18 cellular contexts compared by ENCODE assay signal in genomic region chr7:102859799-102860125, GRCh38. TPM values are rescaled to one million over a fixed set of nuclear protein-coding genes. Genes with fewer than 3 reads are reported as not detected.
DNase-seq lines count a peak whose midpoint lies in the region; ATAC-seq and TF ChIP-seq lines count a peak whose summit lies in the region.
"Had no signal": no experiment of that assay in that cellular context is flagged by ENCODE, and none has a peak within 500 bp of the region (broad histone marks: within the 10 kb centered on the region; RNA-seq: fewer than 3 reads in every experiment).

No MANE protein-coding gene starts in this region.

- no peaks in the 10 kb centered on the region for H3K9me3 Mint-ChIP-seq in activated T-cell treated with anti-CD3 and anti-CD28 coated beads, Interleukin-2, amount 50 U/mL, for 24 hours

- TF ChIP-seq CTCF in C4-2B (conservative IDR thresholded peaks at IDR 0.05) = no peak
- no peak for TF ChIP-seq CTCF in fibroblast of lung (conservative IDR thresholded peaks at IDR 0.05 in 1 of 2, IDR thresholded peaks at IDR 0.05 in 1 of 2; ENCODE audit: low read depth in 1 of 2, low read length in 2 of 2)
- TF ChIP-seq CTCF in mucosa of descending colon (IDR thresholded peaks at IDR 0.05) = no peak

- H3K27me3 ChIP-seq in fibroblast of lung (ENCODE audit: control insufficient read depth, insufficient read depth, low read length) = no peaks in the 10 kb centered on the region
- H3K27me3 ChIP-seq in stomach smooth muscle (ENCODE audit: control insufficient read depth in 1 of 2, insufficient read depth in 2 of 2, low read length in 2 of 2) = no peaks in the 10 kb centered on the region
- H3K27me3 ChIP-seq: BLaER1 treated with 17β-estradiol and CSF1 and Interleukin-3, amounts not matched to agents 10 nM and 100 nM had no signal

- intact Hi-C loops in mucosa of descending colon (cut with DNase I, micrococcal nuclease) = no loop called here

- H3K79me2 ChIP-seq in fibroblast of lung (ENCODE audit: control insufficient read depth, insufficient read depth, low read length) = no peaks in the 10 kb centered on the region

- H3K27ac Mint-ChIP-seq in activated T-cell treated with anti-CD3 and anti-CD28 coated beads, Interleukin-2, amount 50 U/mL, for 24 hours = no peak overlapping the region

- H3K9me3 ChIP-seq in fibroblast of lung (ENCODE audit: control insufficient read depth, insufficient read depth, low read depth, low read length) (no peaks in the 10 kb centered on the region), stomach smooth muscle (ENCODE audit: control insufficient read depth in 2 of 2, low read length in 2 of 2) (no peaks in the 10 kb centered on the region), mucosa of descending colon (no peaks in the 10 kb centered on the region)

- no peaks in the 10 kb centered on the region for H3K36me3 ChIP-seq in fibroblast of lung (ENCODE audit: control insufficient read depth, insufficient read depth, low read length)
- H3K36me3 ChIP-seq in stomach smooth muscle (ENCODE audit: control insufficient read depth in 2 of 2, insufficient read depth in 2 of 2, low read length in 2 of 2) = no peaks in the 10 kb centered on the region
- H3K36me3 ChIP-seq in mucosa of descending colon (ENCODE audit: low read depth) = no peaks in the 10 kb centered on the region
- H3K36me3 ChIP-seq: BLaER1 treated with 17β-estradiol and CSF1 and Interleukin-3, amounts not matched to agents 10 nM and 100 nM had no signal

- ATAC-seq in SK-N-SH treated with all-trans-retinoic acid at 6 μM for 48 hours (peak; percentile 13), HG03095 (IDR thresholded peaks at IDR 0.05; ENCODE audit: unreplicated experiment) (no peak), mucosa of descending colon (no peak)
- ATAC-seq: GM12878 had no signal

- H4K20me1 ChIP-seq in fibroblast of lung (ENCODE audit: control insufficient read depth, extremely low read depth, insufficient read depth, low read length) = no peaks in the 10 kb centered on the region
- H4K20me1 ChIP-seq: BLaER1 treated with 17β-estradiol and CSF1 and Interleukin-3, amounts not matched to agents 10 nM and 100 nM had no signal

- no peaks in the 10 kb centered on the region for H3K27me3 Mint-ChIP-seq in activated T-cell treated with anti-CD3 and anti-CD28 coated beads, Interleukin-2, amount 50 U/mL, for 24 hours

- peak overlapping the region; percentile 25; the same call in 1 of the 2 replicates for H3K27ac ChIP-seq in C4-2B
- H3K27ac ChIP-seq in fibroblast of lung (ENCODE audit: insufficient read depth, low read length) = no peak overlapping the region
- H3K27ac ChIP-seq in stomach smooth muscle (ENCODE audit: low read length) = peak overlapping the region; percentile 53
- H3K27ac ChIP-seq: BLaER1 treated with 17β-estradiol and CSF1 and Interleukin-3, amounts not matched to agents 10 nM and 100 nM; HL-60 had no signal

- H3K4me2 ChIP-seq in fibroblast of lung (ENCODE audit: extremely low read depth, insufficient read depth, low read length) = peak overlapping the region; percentile 2
- H3K4me2 ChIP-seq: BLaER1 treated with 17β-estradiol and CSF1 and Interleukin-3, amounts not matched to agents 10 nM and 100 nM had no signal

- H3K4me3 Mint-ChIP-seq in activated T-cell treated with anti-CD3 and anti-CD28 coated beads, Interleukin-2, amount 50 U/mL, for 24 hours = no peak overlapping the region

- H3K9ac ChIP-seq in fibroblast of lung (ENCODE audit: insufficient read depth, low read length) (no peak overlapping the region), stomach smooth muscle (ENCODE audit: low read length in 2 of 2) (no peak overlapping the region)
- H3K9ac ChIP-seq: BLaER1 treated with 17β-estradiol and CSF1 and Interleukin-3, amounts not matched to agents 10 nM and 100 nM had no signal

- H3K4me3 ChIP-seq in fibroblast of lung (replicated peaks in 1 of 4; ENCODE audit: control extremely low read depth in 1 of 4, insufficient read depth in 1 of 4, low read depth in 3 of 4, low read length in 4 of 4) (no peak overlapping the region), stomach smooth muscle (ENCODE audit: low read length in 2 of 2) (no peak overlapping the region), mucosa of descending colon (no peak overlapping the region)
- H3K4me3 ChIP-seq: BLaER1 treated with 17β-estradiol and CSF1 and Interleukin-3, amounts not matched to agents 10 nM and 100 nM; GM12878 had no signal

- H3K4me1 ChIP-seq in fibroblast of lung (ENCODE audit: control insufficient read depth, extremely low read depth, insufficient read depth, low read length) = peaks cover 10% of the 10 kb centered on the region
- H3K4me1 ChIP-seq in stomach smooth muscle (ENCODE audit: control insufficient read depth, insufficient read depth, low read length) = peaks cover 9% of the 10 kb centered on the region
- no peaks in the 10 kb centered on the region for H3K4me1 ChIP-seq in mucosa of descending colon (ENCODE audit: low read depth)
- H3K4me1 ChIP-seq: BLaER1 treated with 17β-estradiol and CSF1 and Interleukin-3, amounts not matched to agents 10 nM and 100 nM had no signal

- H3K4me1 Mint-ChIP-seq in activated T-cell treated with anti-CD3 and anti-CD28 coated beads, Interleukin-2, amount 50 U/mL, for 24 hours (ENCODE audit: low read depth) = no peaks in the 10 kb centered on the region

- DNase-seq in fibroblast of lung (ENCODE audit: low read depth in 2 of 2) (no peak), amygdala (lab: John Stamatoyannopoulos, UW) (no peak), mucosa of descending colon (no peak)
- DNase-seq in activated T-cell treated with anti-CD3 and anti-CD28 coated beads, Interleukin-2, amount 50 U/mL, for 24 hours = no peak
- DNase-seq: DMS 273 treated with DMSO at 0.1 percent for 48 hours, GDM1, MV-4-11, NCI-H1417, NCI-H187 treated with DMSO at 0.1 percent for 48 hours, NCI-H69, RPMI8226 had no signal

- H3K36me3 Mint-ChIP-seq in activated T-cell treated with anti-CD3 and anti-CD28 coated beads, Interleukin-2, amount 50 U/mL, for 24 hours (ENCODE audit: low read depth) = no peaks in the 10 kb centered on the region

- no peak overlapping the region for H2AFZ ChIP-seq in fibroblast of lung (ENCODE audit: low read length)

TF ChIP-seq in SK-N-SH treated with all-trans-retinoic acid at 6 μM for 48 hours, 23 proteins besides CTCF, POLR2A, EP300 and RAD21:
- TF ChIP-seq PATZ1 (CRISPR knock-in tag; IDR thresholded peaks at IDR 0.05; ENCODE audit: borderline replicate concordance) = no peak
- TF ChIP-seq, protein P1, sequence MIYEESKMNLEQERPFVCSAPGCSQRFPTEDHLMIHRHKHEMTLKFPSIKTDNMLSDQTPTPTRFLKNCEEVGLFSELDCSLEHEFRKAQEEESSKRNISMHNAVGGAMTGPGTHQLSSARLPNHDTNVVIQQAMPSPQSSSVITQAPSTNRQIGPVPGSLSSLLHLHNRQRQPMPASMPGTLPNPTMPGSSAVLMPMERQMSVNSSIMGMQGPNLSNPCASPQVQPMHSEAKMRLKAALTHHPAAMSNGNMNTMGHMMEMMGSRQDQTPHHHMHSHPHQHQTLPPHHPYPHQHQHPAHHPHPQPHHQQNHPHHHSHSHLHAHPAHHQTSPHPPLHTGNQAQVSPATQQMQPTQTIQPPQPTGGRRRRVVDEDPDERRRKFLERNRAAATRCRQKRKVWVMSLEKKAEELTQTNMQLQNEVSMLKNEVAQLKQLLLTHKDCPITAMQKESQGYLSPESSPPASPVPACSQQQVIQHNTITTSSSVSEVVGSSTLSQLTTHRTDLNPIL (CRISPR knock-in tag; IDR thresholded peaks at IDR 0.05; ENCODE audit: low read depth) = no peak
TF ChIP-seq in SK-N-SH treated with all-trans-retinoic acid at 6 μM for 48 hours: peak in this region for 0.

RNA-seq across cellular contexts. Expression of gene LRRC17, which starts 53.0 kb away (rescaled TPM):
- total RNA-seq in fibroblast of lung (12.6 and 30.8 TPM in 2 replicates), mucosa of descending colon (1 to 10 TPM; 1.3 to 1.9 (median 1.3) TPM)
- 31.5 and 103 TPM in 2 replicates for polyA plus RNA-seq in fibroblast of lung
- polyA plus RNA-seq in fibroblast of lung (2012) = 15.7 and 55.0 TPM in 2 replicates
- 0.63 and 13.7 TPM in 2 replicates for polyA minus RNA-seq in fibroblast of lung (ENCODE audit: low replicate concordance)
